ENCODE assay signal across 14 cellular contexts in genomic region chr22:17867160-17867785, GRCh38.
DNase-seq lines count a peak whose midpoint lies in the region; ATAC-seq and TF ChIP-seq lines count a peak whose summit lies in the region.
"Had no signal": no experiment of that assay in that cellular context is flagged by ENCODE, and none has a peak within 500 bp of the region (broad histone marks: within the 10 kb centered on the region; RNA-seq: fewer than 3 reads in every experiment).

No MANE protein-coding gene starts in this region.

- TF ChIP-seq CTCF in left ventricle myocardium inferior (IDR thresholded peaks at IDR 0.05; ENCODE audit: borderline replicate concordance) = peak; percentile 43

- no peaks in the 10 kb centered on the region for H3K27me3 ChIP-seq in left ventricle myocardium inferior (ENCODE audit: low read depth)

- intact Hi-C loops in left ventricle myocardium inferior (cut with micrococcal nuclease) = no loop called here

- peak; percentile 36 to 55 for ATAC-seq in stimulated activated naive B cell treated with anti-CD40 and anti-IgM and Interleukin-4, amounts not matched to agents 10 μg/mL and 1 μg/mL and 100 μg/mL, for 72 hours (replicated peaks)
- ATAC-seq: natural killer cell treated with Interleukin-12 subunit alpha and Interleukin-12 subunit beta and Interleukin-15 and Interleukin-18, amount 100 ng/mL, for 72 hours had no signal

- H3K4me3 Mint-ChIP-seq in stimulated activated naive B cell treated with anti-CD40 and anti-IgM and Interleukin-4, amounts not matched to agents 10 μg/mL and 1 μg/mL and 100 μg/mL, for 72 hours = no peak overlapping the region
- no peak overlapping the region for H3K4me3 Mint-ChIP-seq in activated naive CD4-positive, alpha-beta T cell treated with anti-CD3 and anti-CD28 coated beads, Interleukin-2, amount 10 ng/mL, durations not matched to agents 7 days and 5 days
- H3K4me3 Mint-ChIP-seq: activated CD4-positive, alpha-beta memory T cell treated with anti-CD3 and anti-CD28 coated beads for 36 hours; activated naive CD8-positive, alpha-beta T cell; natural killer cell treated with Interleukin-12 subunit alpha and Interleukin-12 subunit beta and Interleukin-15 and Interleukin-18, amount 100 ng/mL, for 72 hours had no signal

- peaks cover 14 to 17% of the 10 kb centered on the region in 2 donors for H3K4me1 Mint-ChIP-seq in stimulated activated naive B cell treated with anti-CD40 and anti-IgM and Interleukin-4, amounts not matched to agents 10 μg/mL and 1 μg/mL and 100 μg/mL, for 72 hours
- H3K4me1 Mint-ChIP-seq in activated naive CD4-positive, alpha-beta T cell treated with anti-CD3 and anti-CD28 coated beads, Interleukin-2, amount 10 ng/mL, durations not matched to agents 7 days and 5 days = peaks cover 16% of the 10 kb centered on the region

- H3K9me3 Mint-ChIP-seq in stimulated activated naive B cell treated with anti-CD40 and anti-IgM and Interleukin-4, amounts not matched to agents 10 μg/mL and 1 μg/mL and 100 μg/mL, for 72 hours = no peaks in the 10 kb centered on the region
- no peaks in the 10 kb centered on the region for H3K9me3 Mint-ChIP-seq in activated naive CD4-positive, alpha-beta T cell treated with anti-CD3 and anti-CD28 coated beads, Interleukin-2, amount 10 ng/mL, durations not matched to agents 7 days and 5 days
- H3K9me3 Mint-ChIP-seq: activated CD4-positive, alpha-beta memory T cell treated with anti-CD3 and anti-CD28 coated beads for 36 hours; natural killer cell treated with Interleukin-12 subunit alpha and Interleukin-12 subunit beta and Interleukin-15 and Interleukin-18, amount 100 ng/mL, for 72 hours had no signal

- H3K36me3 ChIP-seq in left ventricle myocardium inferior = peaks cover 79% of the 10 kb centered on the region

- H3K36me3 Mint-ChIP-seq in stimulated activated naive B cell treated with anti-CD40 and anti-IgM and Interleukin-4, amounts not matched to agents 10 μg/mL and 1 μg/mL and 100 μg/mL, for 72 hours = peaks cover 43 to 92% of the 10 kb centered on the region in 2 donors
- H3K36me3 Mint-ChIP-seq in activated naive CD4-positive, alpha-beta T cell treated with anti-CD3 and anti-CD28 coated beads, Interleukin-2, amount 10 ng/mL, durations not matched to agents 7 days and 5 days = peaks cover 3% of the 10 kb centered on the region

- no peaks in the 10 kb centered on the region for H3K9me3 ChIP-seq in left ventricle myocardium inferior (replicated peaks)

- peak overlapping the region; percentile 75 for H3K27ac ChIP-seq in left ventricle myocardium inferior (replicated peaks)
- H3K27ac ChIP-seq: KMS-11 had no signal

- CTCF ChIA-PET in activated naive CD4-positive, alpha-beta T cell treated with anti-CD3 and anti-CD28 coated beads, Interleukin-2, amount 10 ng/mL, durations not matched to agents 7 days and 5 days (lab: Charles Lee) = no interaction called here

- no peak overlapping the region for H3K27ac Mint-ChIP-seq in stimulated activated naive B cell treated with anti-CD40 and anti-IgM and Interleukin-4, amounts not matched to agents 10 μg/mL and 1 μg/mL and 100 μg/mL, for 72 hours
- no peak overlapping the region for H3K27ac Mint-ChIP-seq in activated naive CD4-positive, alpha-beta T cell treated with anti-CD3 and anti-CD28 coated beads, Interleukin-2, amount 10 ng/mL, durations not matched to agents 7 days and 5 days
- H3K27ac Mint-ChIP-seq: activated CD4-positive, alpha-beta memory T cell treated with anti-CD3 and anti-CD28 coated beads for 36 hours; activated naive CD8-positive, alpha-beta T cell; natural killer cell treated with Interleukin-12 subunit alpha and Interleukin-12 subunit beta and Interleukin-15 and Interleukin-18, amount 100 ng/mL, for 72 hours had no signal

- peaks cover 63% of the 10 kb centered on the region for H3K4me1 ChIP-seq in left ventricle myocardium inferior

- H3K4me3 ChIP-seq in left ventricle myocardium inferior = no peak overlapping the region

- DNase-seq in HT-29 (ENCODE audit: low spot score) (peak; percentile 36), RPMI8226 (peak; percentile 8), left ventricle myocardium inferior (peak; percentile 79), NCI-H146 treated with DMSO at 0.1 percent for 48 hours (lab: John Stamatoyannopoulos, UW; ENCODE audit: unreplicated experiment) (no peak)
- DNase-seq in stimulated activated naive B cell treated with anti-CD40 and anti-IgM and Interleukin-4, amounts not matched to agents 10 μg/mL and 1 μg/mL and 100 μg/mL, for 72 hours = no peak
- no peak for DNase-seq in stimulated activated CD4-positive, alpha-beta T cell treated with anti-CD3 and anti-CD28 coated beads, Interleukin-1b, Interleukin-23, amount 100 ng/mL, for 48 hours
- DNase-seq in activated naive CD4-positive, alpha-beta T cell treated with anti-CD3 and anti-CD28 coated beads, Interleukin-2, amount 10 ng/mL, durations not matched to agents 7 days and 5 days = no peak
- DNase-seq: activated CD4-positive, alpha-beta memory T cell treated with anti-CD3 and anti-CD28 coated beads for 36 hours; effector memory CD4-positive, alpha-beta T cell; stimulated activated CD4-positive, alpha-beta T cell treated with anti-CD3 and anti-CD28 coated beads, Interleukin-15, amount 100 ng/mL, for 24 hours; stimulated activated naive CD4-positive, alpha-beta T cell had no signal

- no peaks in the 10 kb centered on the region for H3K27me3 Mint-ChIP-seq in stimulated activated naive B cell treated with anti-CD40 and anti-IgM and Interleukin-4, amounts not matched to agents 10 μg/mL and 1 μg/mL and 100 μg/mL, for 72 hours
- no peaks in the 10 kb centered on the region for H3K27me3 Mint-ChIP-seq in activated naive CD4-positive, alpha-beta T cell treated with anti-CD3 and anti-CD28 coated beads, Interleukin-2, amount 10 ng/mL, durations not matched to agents 7 days and 5 days
- H3K27me3 Mint-ChIP-seq: activated CD4-positive, alpha-beta memory T cell treated with anti-CD3 and anti-CD28 coated beads for 36 hours; activated naive CD8-positive, alpha-beta T cell; natural killer cell treated with Interleukin-12 subunit alpha and Interleukin-12 subunit beta and Interleukin-15 and Interleukin-18, amount 100 ng/mL, for 72 hours had no signal

Comparison
In these comparisons a context has a peak if more than half of its experiments do, and no peak if none do; other contexts are left out.
1. DNase-seq: peak in HT-29 (single experiment), RPMI8226 (single experiment) and left ventricle myocardium inferior (single experiment); none in stimulated activated naive B cell treated with anti-CD40 and anti-IgM and Interleukin-4, amounts not matched to agents 10 μg/mL and 1 μg/mL and 100 μg/mL, for 72 hours (single experiment), stimulated activated CD4-positive, alpha-beta T cell treated with anti-CD3 and anti-CD28 coated beads, Interleukin-1b, Interleukin-23, amount 100 ng/mL, for 48 hours (single experiment), activated naive CD4-positive, alpha-beta T cell treated with anti-CD3 and anti-CD28 coated beads, Interleukin-2, amount 10 ng/mL, durations not matched to agents 7 days and 5 days (single experiment) and NCI-H146 treated with DMSO at 0.1 percent for 48 hours (single experiment).